In the genomic region with DNA sequence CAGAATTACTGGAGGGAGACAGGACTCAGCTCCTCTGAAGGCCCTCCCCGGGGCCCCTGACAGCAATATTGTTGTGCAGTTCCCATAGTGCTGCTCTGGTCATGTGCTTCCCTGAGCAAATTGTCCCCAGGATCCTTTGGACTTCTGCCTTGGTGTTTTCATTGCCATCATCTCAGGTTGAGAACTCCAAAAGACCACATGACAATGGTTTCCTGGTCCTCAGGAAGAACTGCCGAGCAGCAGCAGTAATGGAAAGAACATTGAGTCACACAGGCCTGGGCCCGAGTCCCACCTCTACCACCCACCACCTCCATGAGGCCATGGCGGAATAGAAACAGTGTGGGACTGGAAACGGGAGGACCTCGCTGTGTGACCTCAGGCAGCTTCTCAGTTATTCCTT, we compare ENCODE assay signal across 19 cellular contexts. TPM values are rescaled to one million over a fixed set of nuclear protein-coding genes. Genes with fewer than 3 reads are reported as not detected.
DNase-seq lines count a peak whose midpoint lies in the region; TF ChIP-seq lines count a peak whose summit lies in the region.
"Had no signal": no experiment of that assay in that cellular context is flagged by ENCODE, and none has a peak within 500 bp of the region (broad histone marks: within the 10 kb centered on the region; RNA-seq: fewer than 3 reads in every experiment).

No MANE protein-coding gene starts in this region.

- TF ChIP-seq CTCF in GM10266 (IDR thresholded peaks at IDR 0.05; ENCODE audit: control insufficient read depth, insufficient read depth, low read depth, missing control alignments) = no peak

- CTCF ChIA-PET in activated CD4-positive, alpha-beta T cell treated with anti-CD3 and anti-CD28 coated beads, Interleukin-2, amount 10 ng/mL, durations not matched to agents 7 days and 5 days (lab: Charles Lee) = interaction anchor here (1.1 to 4.0 kb wide), 5 partner anchors 61 to 341 kb away, joined by 3 to 34 read pairs (median 5); a partner anchor contains a TSS

- H3K4me3 Mint-ChIP-seq in activated CD4-positive, alpha-beta T cell treated with anti-CD3 and anti-CD28 coated beads, Interleukin-2, amount 10 ng/mL, durations not matched to agents 24 days and 14 days = no peak overlapping the region
- H3K4me3 Mint-ChIP-seq in activated CD4-positive, alpha-beta T cell treated with anti-CD3 and anti-CD28 coated beads, Interleukin-2, amount 10 ng/mL, durations not matched to agents 7 days and 5 days = no peak overlapping the region
- H3K4me3 Mint-ChIP-seq in dendritic cell treated with granulocyte-macrophage colony-stimulating factor and Interleukin-4, amounts not matched to agents 40 ng/mL and 50 ng/mL, for 4 days = no peak overlapping the region
- H3K4me3 Mint-ChIP-seq: T-helper 17 cell, WTC11 had no signal

- peaks cover 14% of the 10 kb centered on the region for H3K27me3 Mint-ChIP-seq in activated CD4-positive, alpha-beta T cell treated with anti-CD3 and anti-CD28 coated beads, Interleukin-2, amount 10 ng/mL, durations not matched to agents 24 days and 14 days
- H3K27me3 Mint-ChIP-seq in activated CD4-positive, alpha-beta T cell treated with anti-CD3 and anti-CD28 coated beads, Interleukin-2, amount 10 ng/mL, durations not matched to agents 7 days and 5 days = peaks cover 8% of the 10 kb centered on the region
- peaks cover 25% of the 10 kb centered on the region for H3K27me3 Mint-ChIP-seq in dendritic cell treated with granulocyte-macrophage colony-stimulating factor and Interleukin-4, amounts not matched to agents 40 ng/mL and 50 ng/mL, for 4 days

- no peaks in the 10 kb centered on the region for H3K36me3 ChIP-seq in muscle layer of colon (ENCODE audit: insufficient read depth, low read length)
- H3K36me3 ChIP-seq: tibial nerve had no signal

- H3K9me3 ChIP-seq in muscle layer of colon (ENCODE audit: low read length) = no peaks in the 10 kb centered on the region
- H3K9me3 ChIP-seq: A549, tibial nerve had no signal

- H3K4me1 Mint-ChIP-seq in activated CD4-positive, alpha-beta T cell treated with anti-CD3 and anti-CD28 coated beads, Interleukin-2, amount 10 ng/mL, durations not matched to agents 24 days and 14 days = peaks cover 29% of the 10 kb centered on the region
- peaks cover 21% of the 10 kb centered on the region for H3K4me1 Mint-ChIP-seq in activated CD4-positive, alpha-beta T cell treated with anti-CD3 and anti-CD28 coated beads, Interleukin-2, amount 10 ng/mL, durations not matched to agents 7 days and 5 days
- H3K4me1 Mint-ChIP-seq in dendritic cell treated with granulocyte-macrophage colony-stimulating factor and Interleukin-4, amounts not matched to agents 40 ng/mL and 50 ng/mL, for 4 days (ENCODE audit: low read depth) = peaks cover 52% of the 10 kb centered on the region

- no peaks in the 10 kb centered on the region for H3K36me3 Mint-ChIP-seq in activated CD4-positive, alpha-beta T cell treated with anti-CD3 and anti-CD28 coated beads, Interleukin-2, amount 10 ng/mL, durations not matched to agents 24 days and 14 days (ENCODE audit: low read depth)
- no peaks in the 10 kb centered on the region for H3K36me3 Mint-ChIP-seq in activated CD4-positive, alpha-beta T cell treated with anti-CD3 and anti-CD28 coated beads, Interleukin-2, amount 10 ng/mL, durations not matched to agents 7 days and 5 days (ENCODE audit: low read depth)
- no peaks in the 10 kb centered on the region for H3K36me3 Mint-ChIP-seq in dendritic cell treated with granulocyte-macrophage colony-stimulating factor and Interleukin-4, amounts not matched to agents 40 ng/mL and 50 ng/mL, for 4 days (ENCODE audit: low read depth)
- H3K36me3 Mint-ChIP-seq: naive B cell, WTC11 had no signal

- no peak overlapping the region for H3K4me3 ChIP-seq in muscle layer of colon (ENCODE audit: low read depth in 1 of 2, low read length in 2 of 2)

- no peak overlapping the region for H3K27ac Mint-ChIP-seq in activated CD4-positive, alpha-beta T cell treated with anti-CD3 and anti-CD28 coated beads, Interleukin-2, amount 10 ng/mL, durations not matched to agents 24 days and 14 days
- H3K27ac Mint-ChIP-seq in activated CD4-positive, alpha-beta T cell treated with anti-CD3 and anti-CD28 coated beads, Interleukin-2, amount 10 ng/mL, durations not matched to agents 7 days and 5 days = no peak overlapping the region
- H3K27ac Mint-ChIP-seq in dendritic cell treated with granulocyte-macrophage colony-stimulating factor and Interleukin-4, amounts not matched to agents 40 ng/mL and 50 ng/mL, for 4 days = peak overlapping the region; percentile 44
- H3K27ac Mint-ChIP-seq: naive B cell, T-helper 17 cell, WTC11 had no signal

- no peak overlapping the region for H3K27ac ChIP-seq in muscle layer of colon (ENCODE audit: low read depth, low read length)

- intact Hi-C loops in activated CD4-positive, alpha-beta T cell treated with anti-CD3 and anti-CD28 coated beads, Interleukin-2, amount 10 ng/mL, durations not matched to agents 24 days and 14 days (cut with micrococcal nuclease) = loop anchor here (2.0 to 10.0 kb wide), 4 partner anchors 118 to 685 kb away; a partner anchor contains a TSS
- intact Hi-C loops in dendritic cell treated with granulocyte-macrophage colony-stimulating factor and Interleukin-4, amounts not matched to agents 40 ng/mL and 50 ng/mL, for 4 days (cut with micrococcal nuclease) = loop anchor here (1.0 to 10.0 kb wide), 3 partner anchors 77 to 405 kb away; no protein-coding TSS in a partner anchor

- H3K4me1 ChIP-seq in muscle layer of colon (ENCODE audit: insufficient read depth, low read length) = peaks cover 16% of the 10 kb centered on the region

- no peaks in the 10 kb centered on the region for H3K9me3 Mint-ChIP-seq in activated CD4-positive, alpha-beta T cell treated with anti-CD3 and anti-CD28 coated beads, Interleukin-2, amount 10 ng/mL, durations not matched to agents 24 days and 14 days
- no peaks in the 10 kb centered on the region for H3K9me3 Mint-ChIP-seq in activated CD4-positive, alpha-beta T cell treated with anti-CD3 and anti-CD28 coated beads, Interleukin-2, amount 10 ng/mL, durations not matched to agents 7 days and 5 days
- no peaks in the 10 kb centered on the region for H3K9me3 Mint-ChIP-seq in dendritic cell treated with granulocyte-macrophage colony-stimulating factor and Interleukin-4, amounts not matched to agents 40 ng/mL and 50 ng/mL, for 4 days
- H3K9me3 Mint-ChIP-seq: naive B cell, WTC11 had no signal

- peak; percentile 57 for DNase-seq in activated CD4-positive, alpha-beta T cell treated with anti-CD3 and anti-CD28 coated beads, Interleukin-2, amount 10 ng/mL, durations not matched to agents 24 days and 14 days
- DNase-seq in activated CD4-positive, alpha-beta T cell treated with anti-CD3 and anti-CD28 coated beads, Interleukin-2, amount 10 ng/mL, durations not matched to agents 7 days and 5 days = no peak
- peak; percentile 19 for DNase-seq in CD1c-positive myeloid dendritic cell (ENCODE audit: extremely low spot score)
- no peak for DNase-seq in GOT3 (lab: John Stamatoyannopoulos, UW)
- DNase-seq in GM10266 (ENCODE audit: extremely low spot score) = no peak
- no peak for DNase-seq in NCI-H187 (lab: John Stamatoyannopoulos, UW)
- DNase-seq: DMS 273 treated with DMSO at 0.1 percent for 48 hours, GF-D8, KBM-7, naive B cell, NCI-H524 treated with DMSO at 0.1 percent for 48 hours, posterior cingulate gyrus, SHP77 treated with DMSO at 0.1 percent for 48 hours, T-helper 17 cell had no signal

- POLR2A ChIA-PET in activated CD4-positive, alpha-beta T cell treated with anti-CD3 and anti-CD28 coated beads, Interleukin-2, amount 10 ng/mL, durations not matched to agents 7 days and 5 days (lab: Charles Lee) = no interaction called here

- peak overlapping the region; percentile 61 for H3K9ac ChIP-seq in muscle layer of colon (ENCODE audit: low read length)

- no peaks in the 10 kb centered on the region for H3K27me3 ChIP-seq in muscle layer of colon (ENCODE audit: control insufficient read depth in 1 of 2, insufficient read depth in 2 of 2, low read length in 2 of 2)
- H3K27me3 ChIP-seq: tibial nerve had no signal

RNA-seq across cellular contexts. Expression of a gene that starts 6.3 kb away (rescaled TPM):
- 3.9 and 4.1 TPM in 2 replicates for total RNA-seq in activated CD4-positive, alpha-beta T cell treated with anti-CD3 and anti-CD28 coated beads, Interleukin-2, amount 10 ng/mL, durations not matched to agents 24 days and 14 days
- 1 to 10 TPM in 1 of 2 experiments, under 1 TPM in 1; 0.84 to 1.2 TPM for total RNA-seq in activated CD4-positive, alpha-beta T cell treated with anti-CD3 and anti-CD28 coated beads, Interleukin-2, amount 10 ng/mL, durations not matched to agents 7 days and 5 days

Comparison
In these comparisons a context has a peak if more than half of its experiments do, and no peak if none do; other contexts are left out.
1. DNase-seq: peak in activated CD4-positive, alpha-beta T cell treated with anti-CD3 and anti-CD28 coated beads, Interleukin-2, amount 10 ng/mL, durations not matched to agents 24 days and 14 days (single experiment) and CD1c-positive myeloid dendritic cell (single experiment); none in activated CD4-positive, alpha-beta T cell treated with anti-CD3 and anti-CD28 coated beads, Interleukin-2, amount 10 ng/mL, durations not matched to agents 7 days and 5 days (single experiment), GOT3 (single experiment), GM10266 (single experiment) and NCI-H187 (0 of 2).